In genomic region chr2:163191372-163191771, GRCh38 we compare ENCODE assay signal across 9 cellular contexts.
DNase-seq lines count a peak whose midpoint lies in the region; ATAC-seq, FAIRE-seq and TF ChIP-seq lines count a peak whose summit lies in the region.
"Had no signal": no experiment of that assay in that cellular context is flagged by ENCODE, and none has a peak within 500 bp of the region (broad histone marks: within the 10 kb centered on the region; RNA-seq: fewer than 3 reads in every experiment).

No MANE protein-coding gene starts in this region.

- H3K9me3 ChIP-seq in GM12878 (replicated peaks; ENCODE audit: control insufficient read depth, insufficient read depth, low read length) = no peaks in the 10 kb centered on the region

- no peaks in the 10 kb centered on the region for H3K4me1 ChIP-seq in GM12878 (ENCODE audit: control insufficient read depth, insufficient read depth, low read length)

- peak; percentile 78 for TF ChIP-seq CTCF in C4-2B (conservative IDR thresholded peaks at IDR 0.05)
- peak; percentile 44 to 54 (median 49); a peak in 5 of 6 replicates for TF ChIP-seq CTCF in GM12878 (IDR thresholded peaks at IDR 0.05 in 2 of 3, conservative IDR thresholded peaks at IDR 0.05 in 1 of 3; ENCODE audit: control insufficient read depth in 2 of 3, extremely low read depth in 1 of 3, insufficient read depth in 1 of 3, low read depth in 3 of 3, low read length in 3 of 3)

- SMC1A ChIA-PET in GM12878 (lab: Charles Lee; ENCODE audit: uncharacterized antibody, unreplicated experiment) = interaction anchor here (1.0 to 1.6 kb wide), 3 partner anchors 8 to 870 kb away, joined by 3 to 8 read pairs (median 3); no protein-coding TSS in a partner anchor

- BruUV-seq in GM12878 (replicated peaks; lab: Mats Ljungman, UMichigan) = no TSS peak

- H3K4me2 ChIP-seq in GM12878 (ENCODE audit: control insufficient read depth, insufficient read depth) = no peak overlapping the region

- POLR2A ChIA-PET in GM12878 (lab: Charles Lee) = no interaction called here

- H4K20me1 ChIP-seq in GM12878 (ENCODE audit: control insufficient read depth, insufficient read depth) = no peaks in the 10 kb centered on the region

- H2AFZ ChIP-seq in GM12878 (ENCODE audit: control insufficient read depth, low read depth, low read length) = no peak overlapping the region

- H3K4me3 ChIP-seq in GM12878 = no peak overlapping the region
- H3K4me3 ChIP-seq: lung had no signal

- intact Hi-C loops in GM12878 (cut with micrococcal nuclease; ENCODE audit: unreplicated experiment) = loop anchor here (5.0 kb wide), 1 partner anchor 871 kb away; no protein-coding TSS in a partner anchor

- H3K27me3 ChIP-seq in GM12878 (replicated peaks in 1 of 2; ENCODE audit: control insufficient read depth in 2 of 2, insufficient read depth in 2 of 2, low read length in 1 of 2) = no peaks in the 10 kb centered on the region

- CTCF ChIA-PET in GM12878 (lab: Yijun Ruan, JAX) = interaction anchor here (1.0 to 2.7 kb wide), 8 partner anchors 9 to 869 kb away, joined by 3 to 18 read pairs (median 5); no protein-coding TSS in a partner anchor

- in situ Hi-C loops in GM12878 (cut with MboI) = no loop called here

- TF ChIP-seq RAD21 in GM12878 (IDR thresholded peaks at IDR 0.05; ENCODE audit: insufficient read depth, low read depth, low read length) = peak; percentile 54

- H3K9ac ChIP-seq in GM12878 (ENCODE audit: control insufficient read depth, insufficient read depth, low read length) = no peak overlapping the region

- RAD21 ChIA-PET in GM12878 (lab: Charles Lee; ENCODE audit: unreplicated experiment) = interaction anchor here (1.0 to 1.6 kb wide), 4 partner anchors 22 to 1238 kb away, joined by 3 to 5 read pairs (median 3); no protein-coding TSS in a partner anchor

- TF ChIP-seq POLR2A in GM12878 (IDR thresholded peaks at IDR 0.05; ENCODE audit: low read depth, low read length) = no peak

- FAIRE-seq in GM12878 (lab: Jason Lieb, UNC) = peak; percentile 72

- H3K27ac ChIP-seq in C4-2B (no peak overlapping the region), GM12878 (ENCODE audit: control insufficient read depth, insufficient read depth) (no peak overlapping the region)

- DNase-seq in NCI-H1048 (lab: John Stamatoyannopoulos, UW) (peak; percentile 24), GM12878 (ENCODE audit: low read depth, low spot score) (no peak), lung microvascular endothelial cell (ENCODE audit: low read depth in 2 of 2) (peak; percentile 57 to 60), occipital lobe (lab: John Stamatoyannopoulos, UW) (no peak)
- no peak for DNase-seq in stimulated activated CD4-positive, alpha-beta T cell treated with anti-CD3 and anti-CD28 coated beads, Interleukin-1b, Interleukin-23, amount 100 ng/mL, for 48 hours

- H3K79me2 ChIP-seq in GM12878 (ENCODE audit: control insufficient read depth, insufficient read depth, low read length) = no peaks in the 10 kb centered on the region

- TF ChIP-seq EP300 in GM12878 (IDR thresholded peaks at IDR 0.05; ENCODE audit: borderline replicate concordance in 1 of 2, control insufficient read depth in 1 of 2, low read depth in 2 of 2, low read length in 2 of 2) = no peak

- ATAC-seq in GM19351 (IDR thresholded peaks at IDR 0.05; ENCODE audit: unreplicated experiment) (peak; percentile 81), GM12878 (peak; percentile 57; the same call in 2 of the 3 replicates), HG03196 (IDR thresholded peaks at IDR 0.05; ENCODE audit: unreplicated experiment) (no peak)

- no peaks in the 10 kb centered on the region for H3K36me3 ChIP-seq in GM12878 (ENCODE audit: control insufficient read depth in 2 of 2, insufficient read depth in 2 of 2, low read length in 1 of 2)

TF ChIP-seq in GM12878, 131 proteins besides CTCF, POLR2A, EP300 and RAD21:
- TF ChIP-seq SMC3 (IDR thresholded peaks at IDR 0.05; ENCODE audit: borderline replicate concordance, low read length) = peak; percentile 42; the same call in 1 of the 2 replicates
- TF ChIP-seq PAX8 (IDR thresholded peaks at IDR 0.05) = no peak
TF ChIP-seq in GM12878: peak in this region for 1.

Comparison
In these comparisons a context has a peak if more than half of its experiments do, and no peak if none do; other contexts are left out.
1. DNase-seq: peak in NCI-H1048 (single experiment) and lung microvascular endothelial cell (2 of 2); none in GM12878 (single experiment), occipital lobe (single experiment) and stimulated activated CD4-positive, alpha-beta T cell treated with anti-CD3 and anti-CD28 coated beads, Interleukin-1b, Interleukin-23, amount 100 ng/mL, for 48 hours (single experiment).